ENCODE assay signal across 8 cellular contexts in genomic region chr2:223957092-223957851, GRCh38. TPM values are rescaled to one million over a fixed set of nuclear protein-coding genes. Genes with fewer than 3 reads are reported as not detected.
A peak's percentile ranks its signal among the peaks of the same experiment; 100 is the strongest.
DNase-seq lines count a peak whose midpoint lies in the region; ATAC-seq and TF ChIP-seq lines count a peak whose summit lies in the region.

Gene MRPL44 (plus strand): TSS chr2:223957463. CDS start chr2:223957473, 10 bp downstream.

- H3K36me3 ChIP-seq in Panc1 (ENCODE audit: control insufficient read depth, insufficient read depth, low read length), result peaks cover 16% of the 10 kb centered on the region
- H3K36me3 ChIP-seq in esophagus (ENCODE audit: control insufficient read depth in 2 of 2, insufficient read depth in 2 of 2, low read length in 1 of 2), result peaks cover 2 to 4% of the 10 kb centered on the region in 2 donors
- H3K36me3 ChIP-seq in mucosa of stomach (ENCODE audit: control insufficient read depth, insufficient read depth, low read length), result no peaks in the 10 kb centered on the region

- H3K27me3 ChIP-seq in Panc1 (ENCODE audit: control insufficient read depth, insufficient read depth, low read length), result no peaks in the 10 kb centered on the region
- H3K27me3 ChIP-seq in esophagus (ENCODE audit: control insufficient read depth in 1 of 2, insufficient read depth in 2 of 2, low read length in 2 of 2), result no peaks in the 10 kb centered on the region
- no peaks in the 10 kb centered on the region for H3K27me3 ChIP-seq in mucosa of stomach (ENCODE audit: control insufficient read depth, insufficient read depth, low read length)

- H3K4me3 ChIP-seq in Panc1 (ENCODE audit: low read depth in 2 of 2, low read length in 2 of 2), result peak within 1 kb of the TSS; percentile 67 to 75
- H3K4me3 ChIP-seq in esophagus (ENCODE audit: low read depth in 1 of 2, low read length in 2 of 2), result peak within 1 kb of the TSS; percentile 93 to 94
- peak within 1 kb of the TSS; percentile 53 for H3K4me3 ChIP-seq in mucosa of stomach (ENCODE audit: low read length)

- POLR2A ChIA-PET in Panc1 (lab: Charles Lee), result no interaction called here

- 0% methylated on average over 65 of the region's 65 CpGs for WGBS in esophagus, 2 donors

- peak within 1 kb of the TSS; percentile 98 for H3K4me3 Mint-ChIP-seq in activated T-cell treated with anti-CD3 and anti-CD28 coated beads, Interleukin-2, amount 50 U/mL, for 4 hours

- TF ChIP-seq CTCF in Panc1 (IDR thresholded peaks at IDR 0.05), result no peak

- no peaks in the 10 kb centered on the region for H3K27me3 Mint-ChIP-seq in activated T-cell treated with anti-CD3 and anti-CD28 coated beads, Interleukin-2, amount 50 U/mL, for 4 hours (ENCODE audit: low read depth)

- no TSS peak for BruUV-seq in Panc1 (replicated peaks; lab: Mats Ljungman, UMichigan)

- CTCF ChIA-PET in Panc1 (lab: Charles Lee), result no interaction called here

- H3K36me3 Mint-ChIP-seq in activated T-cell treated with anti-CD3 and anti-CD28 coated beads, Interleukin-2, amount 50 U/mL, for 4 hours (ENCODE audit: insufficient read depth), result peaks cover 22% of the 10 kb centered on the region

- H3K9me3 ChIP-seq in Panc1 (ENCODE audit: control insufficient read depth, insufficient read depth, low read depth, low read length) (no peaks in the 10 kb centered on the region), esophagus (ENCODE audit: control insufficient read depth in 2 of 2, insufficient read depth in 1 of 2, low read depth in 1 of 2, low read length in 1 of 2) (no peaks in the 10 kb centered on the region), mucosa of stomach (ENCODE audit: control insufficient read depth, low read length) (no peaks in the 10 kb centered on the region)

- intact Hi-C loops in Panc1 (cut with micrococcal nuclease; ENCODE audit: unreplicated experiment), result no loop called here

- in situ Hi-C loops in Panc1 (cut with HindIII; ENCODE audit: low pct_unique_long_range_greater_than_20kb, low sequenced_read_pairs), result no loop called here

- ATAC-seq in GM21717 (IDR thresholded peaks at IDR 0.05; ENCODE audit: unreplicated experiment), result peak; percentile 86
- ATAC-seq in Panc1, result peak; percentile 100
- peak; percentile 100 for ATAC-seq in activated T-cell treated with anti-CD3 and anti-CD28 coated beads, Interleukin-2, amount 50 U/mL, for 4 hours

- DNase-seq in DMS153 treated with DMSO at 0.1 percent for 48 hours (lab: John Stamatoyannopoulos, UW; ENCODE audit: unreplicated experiment) (peak; percentile 87), KG1 (lab: John Stamatoyannopoulos, UW) (peak; percentile 97), Panc1 (ENCODE audit: low read depth, low spot score) (peak; percentile 76)
- peak; percentile 96 for DNase-seq in activated T-cell treated with anti-CD3 and anti-CD28 coated beads, Interleukin-2, amount 50 U/mL, for 4 hours
- peak; percentile 98 for DNase-seq in stimulated activated CD8-positive, alpha-beta memory T cell treated with anti-CD3 and anti-CD28 coated beads, Interleukin-7, amount 100 ng/mL, for 24 hours (ENCODE audit: low read depth)

- no peaks in the 10 kb centered on the region for H3K9me3 Mint-ChIP-seq in activated T-cell treated with anti-CD3 and anti-CD28 coated beads, Interleukin-2, amount 50 U/mL, for 4 hours

- peaks cover 67% of the 10 kb centered on the region for H3K4me1 Mint-ChIP-seq in activated T-cell treated with anti-CD3 and anti-CD28 coated beads, Interleukin-2, amount 50 U/mL, for 4 hours (ENCODE audit: low read depth)

- H3K9ac ChIP-seq in mucosa of stomach (ENCODE audit: low read length), result peak within 1 kb of the TSS; percentile 83

- H3K27ac ChIP-seq in Panc1 (ENCODE audit: low read length) (peak within 1 kb of the TSS; percentile 94), esophagus (ENCODE audit: low read depth in 2 of 2, low read length in 1 of 2) (peak within 1 kb of the TSS; percentile 60 to 78)

- H3K4me1 ChIP-seq in Panc1 (ENCODE audit: control insufficient read depth, insufficient read depth, low read length), result peaks cover 27% of the 10 kb centered on the region; the same call in 1 of the 2 replicates
- peaks cover 0 to 2% of the 10 kb centered on the region in 2 donors for H3K4me1 ChIP-seq in esophagus (ENCODE audit: control insufficient read depth in 2 of 2, insufficient read depth in 2 of 2, low read length in 1 of 2)
- H3K4me1 ChIP-seq in mucosa of stomach (ENCODE audit: control insufficient read depth, insufficient read depth, low read length), result peaks cover 13% of the 10 kb centered on the region

RNA-seq across cellular contexts. Expression of gene MRPL44, which starts in this region (rescaled TPM):
- 27.8 TPM for total RNA-seq in Panc1 (2021; ENCODE audit: unreplicated experiment)
- polyA plus RNA-seq in Panc1 (2012; ENCODE audit: insufficient read length), result 18.3 TPM
- total RNA-seq in activated T-cell treated with anti-CD3 and anti-CD28 coated beads, Interleukin-2, amount 50 U/mL, for 4 hours, result 10 to 100 TPM; 41.2 to 44.1 (median 41.7) TPM
- polyA plus RNA-seq in esophagus, result 10 to 100 TPM in 1 of 2 donors, 1 to 10 TPM in 1; 8.6 to 17.8 TPM

Comparison
In these comparisons a context has a peak if more than half of its experiments do, and no peak if none do; other contexts are left out.
1. Peak in every context shown above with its lines: DNase-seq, ATAC-seq, H3K4me3 ChIP-seq and H3K27ac ChIP-seq.